ENCODE assay signal across 35 cellular contexts in the genomic region with DNA sequence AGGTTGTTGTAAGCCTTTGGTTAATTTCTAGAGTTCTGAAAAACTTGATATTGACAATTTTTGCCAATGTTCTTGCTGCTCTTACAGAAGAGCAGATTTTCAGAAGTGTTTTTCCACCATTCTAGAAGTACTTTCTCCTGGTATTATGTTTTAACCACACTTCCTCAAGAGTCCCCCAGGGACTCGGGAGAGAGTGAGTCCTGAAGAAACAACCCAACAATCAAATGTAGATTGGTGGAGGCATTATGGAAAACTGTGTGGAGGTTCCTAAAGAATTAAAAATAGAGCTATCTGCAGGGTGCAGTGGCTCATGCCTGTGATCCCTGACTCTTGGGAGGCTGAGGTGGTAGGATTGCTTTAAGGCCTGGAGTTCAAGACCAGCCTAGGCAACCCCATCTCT. TPM values are rescaled to one million over a fixed set of nuclear protein-coding genes. Genes with fewer than 3 reads are reported as not detected.
"Had no signal": no experiment of that assay in that cellular context is flagged by ENCODE, and none has a peak within 500 bp of the region (broad histone marks: within the 10 kb centered on the region; RNA-seq: fewer than 3 reads in every experiment).

No MANE protein-coding gene starts in this region.

- H3K27me3 ChIP-seq: neutrophil, ovary, right atrium auricular region, right lobe of liver, suprapubic skin, tibial artery, upper lobe of right lung had no signal

- H3K9me3 Mint-ChIP-seq: naive thymus-derived CD8-positive, alpha-beta T cell; nephron; neural crest cell; stimulated activated memory B cell treated with anti-CD40 and anti-IgM and Interleukin-4, amounts not matched to agents 10 μg/mL and 1 μg/mL and 100 μg/mL, for 72 hours; stimulated activated naive CD8-positive, alpha-beta T cell treated with anti-CD3 and anti-CD28 coated beads, Interleukin-15, amount 100 ng/mL, for 72 hours had no signal

- H3K4me3 ChIP-seq: lower lobe of right lung, ovary, right atrium auricular region, right lobe of liver, smooth muscle cell, suprapubic skin, thoracic aorta, tibial artery, upper lobe of right lung had no signal

- H3K27ac ChIP-seq: lower lobe of right lung, neutrophil, ovary, right atrium auricular region, right lobe of liver, suprapubic skin, thoracic aorta, tibial artery, upper lobe of right lung had no signal

- H3K4me1 ChIP-seq: suprapubic skin, tibial artery had no signal

- H3K4me1 Mint-ChIP-seq: naive thymus-derived CD8-positive, alpha-beta T cell; neural crest cell; stimulated activated memory B cell treated with anti-CD40 and anti-IgM and Interleukin-4, amounts not matched to agents 10 μg/mL and 1 μg/mL and 100 μg/mL, for 72 hours; stimulated activated naive CD8-positive, alpha-beta T cell treated with anti-CD3 and anti-CD28 coated beads, Interleukin-15, amount 100 ng/mL, for 72 hours had no signal

- H3K36me3 ChIP-seq: lower lobe of right lung, neutrophil, ovary, right atrium auricular region, right lobe of liver, suprapubic skin, thoracic aorta, tibial artery, upper lobe of right lung had no signal

- H3K27ac Mint-ChIP-seq: naive thymus-derived CD8-positive, alpha-beta T cell; nephron; progenitor cell of endocrine pancreas; stimulated activated memory B cell treated with anti-CD40 and anti-IgM and Interleukin-4, amounts not matched to agents 10 μg/mL and 1 μg/mL and 100 μg/mL, for 72 hours; stimulated activated naive CD8-positive, alpha-beta T cell treated with anti-CD3 and anti-CD28 coated beads, Interleukin-15, amount 100 ng/mL, for 72 hours had no signal

- ATAC-seq: left cardiac atrium; left lobe of liver; lower lobe of right lung; naive thymus-derived CD8-positive, alpha-beta T cell; right lobe of liver; stimulated activated memory B cell treated with anti-CD40 and anti-IgM and Interleukin-4, amounts not matched to agents 10 μg/mL and 1 μg/mL and 100 μg/mL, for 72 hours; stimulated activated naive CD8-positive, alpha-beta T cell treated with anti-CD3 and anti-CD28 coated beads, Interleukin-15, amount 100 ng/mL, for 72 hours; upper lobe of right lung had no signal

- H3K4me3 Mint-ChIP-seq: naive thymus-derived CD8-positive, alpha-beta T cell; nephron; neural crest cell; stimulated activated memory B cell treated with anti-CD40 and anti-IgM and Interleukin-4, amounts not matched to agents 10 μg/mL and 1 μg/mL and 100 μg/mL, for 72 hours; stimulated activated naive CD8-positive, alpha-beta T cell treated with anti-CD3 and anti-CD28 coated beads, Interleukin-15, amount 100 ng/mL, for 72 hours had no signal

- H3K36me3 Mint-ChIP-seq: naive thymus-derived CD8-positive, alpha-beta T cell; stimulated activated memory B cell treated with anti-CD40 and anti-IgM and Interleukin-4, amounts not matched to agents 10 μg/mL and 1 μg/mL and 100 μg/mL, for 72 hours had no signal

- H3K4me2 ChIP-seq: smooth muscle cell had no signal

- DNase-seq: hippocampal formation; kidney glomerular epithelial cell; left cardiac atrium; lower lobe of right lung; mammary epithelial cell; mesenchymal stem cell; naive thymus-derived CD8-positive, alpha-beta T cell; occipital lobe; ovary; stimulated activated CD4-positive, alpha-beta T cell treated with anti-CD3 and anti-CD28 coated beads, Interleukin-1b, Interleukin-23, amount 100 ng/mL, for 48 hours; stimulated activated CD4-positive, alpha-beta T cell treated with anti-CD3 and anti-CD28 coated beads, Interleukin-2, amount 100 ng/mL, for 48 hours; stimulated activated CD4-positive, alpha-beta T cell treated with anti-CD3 and anti-CD28 coated beads, Interleukin-4, amount 100 ng/mL, for 4 hours; stimulated activated CD8-positive, alpha-beta memory T cell treated with anti-CD3 and anti-CD28 coated beads, Interleukin-4, amount 100 ng/mL, for 48 hours; stimulated activated naive CD4-positive, alpha-beta T cell treated with Interleukin-2 at 50 U/mL for 16 hours; stimulated activated naive CD8-positive, alpha-beta T cell treated with anti-CD3 and anti-CD28 coated beads, Interleukin-15, amount 100 ng/mL, for 72 hours; trophoblast cell; upper lobe of right lung had no signal

- H3K27me3 Mint-ChIP-seq: stimulated activated memory B cell treated with anti-CD40 and anti-IgM and Interleukin-4, amounts not matched to agents 10 μg/mL and 1 μg/mL and 100 μg/mL, for 72 hours had no signal

- H3K9me3 ChIP-seq: lower lobe of right lung, neutrophil, ovary, right atrium auricular region, right lobe of liver, suprapubic skin, thoracic aorta, tibial artery, upper lobe of right lung had no signal

RNA-seq across cellular contexts. Expression of a gene that starts 26.7 kb away (rescaled TPM):
- total RNA-seq: left lobe of liver; liver; lower lobe of right lung; mammary epithelial cell; mucosa of gallbladder; naive thymus-derived CD8-positive, alpha-beta T cell; neural crest cell; occipital lobe; ovary; progenitor cell of endocrine pancreas; pulmonary artery endothelial cell; renal cortical epithelial cell; right atrium auricular region; right lobe of liver; skeletal muscle tissue; smooth muscle cell; suprapubic skin; thoracic aorta; upper lobe of right lung had no signal
- polyA plus RNA-seq: keratinocyte; liver; mammary epithelial cell; naive thymus-derived CD8-positive, alpha-beta T cell; ovary; smooth muscle cell had no signal

RNA-seq across cellular contexts. Expression of a gene that starts 56.8 kb away (rescaled TPM):
- total RNA-seq: smooth muscle cell had no signal
